In the genomic region with DNA sequence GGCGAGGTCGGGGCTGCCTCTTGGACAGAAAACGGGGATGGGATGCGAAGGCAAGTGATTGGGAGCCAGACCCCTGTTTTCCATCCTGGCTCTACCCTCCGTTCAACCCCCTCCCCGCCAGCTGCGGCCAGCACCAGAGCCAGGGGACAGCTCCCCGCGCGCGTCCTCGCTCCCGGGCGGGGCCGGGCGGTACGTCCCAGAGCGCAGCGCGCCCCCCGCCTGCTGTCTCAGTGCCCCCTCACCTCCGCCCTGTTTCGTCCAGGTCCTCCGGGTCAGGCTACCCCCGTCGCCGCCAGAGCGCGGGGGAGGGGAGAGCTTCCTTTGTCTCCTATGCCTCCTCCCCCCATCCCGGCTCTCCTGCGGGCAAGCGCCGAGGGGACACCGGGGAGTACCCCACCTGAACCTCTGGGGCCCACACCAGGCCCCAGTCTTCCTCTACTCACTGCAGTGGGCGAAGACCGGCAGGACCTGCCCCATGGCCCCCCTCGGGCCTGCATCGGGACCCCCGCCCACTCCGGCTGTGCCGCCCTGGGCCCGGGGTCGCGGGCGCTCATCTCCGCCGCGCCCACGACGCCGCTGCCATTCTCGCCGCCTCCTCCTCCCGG, we compare ENCODE assay signal across 2 cellular contexts.
TF ChIP-seq lines count a peak whose summit lies in the region.

No MANE protein-coding gene starts in this region.

TF ChIP-seq in HEK293, 187 proteins besides CTCF, POLR2A, EP300 and RAD21 (continues in another document):
- TF ChIP-seq ZBTB1 (tag by site-specific recombination; IDR thresholded peaks at IDR 0.05), result no peak
- TF ChIP-seq ZNF23 (tag by site-specific recombination; IDR thresholded peaks at IDR 0.05; ENCODE audit: borderline replicate concordance), result no peak
- TF ChIP-seq PRDM1 (tag by site-specific recombination; IDR thresholded peaks at IDR 0.05), result no peak
- TF ChIP-seq ZNF837 (tag by site-specific recombination; IDR thresholded peaks at IDR 0.05), result no peak
- TF ChIP-seq ZFHX2 (tag by site-specific recombination; conservative IDR thresholded peaks at IDR 0.05), result peak; percentile 73
- no peak for TF ChIP-seq ZNF561 (tag by site-specific recombination; IDR thresholded peaks at IDR 0.05; ENCODE audit: borderline replicate concordance)
- no peak for TF ChIP-seq ZNF677 (tag by site-specific recombination; IDR thresholded peaks at IDR 0.05)
- no peak for TF ChIP-seq ZNF560 (tag by site-specific recombination; IDR thresholded peaks at IDR 0.05; ENCODE audit: borderline replicate concordance)
- TF ChIP-seq ZNF19 (tag by site-specific recombination; IDR thresholded peaks at IDR 0.05; ENCODE audit: low read depth), result no peak
- no peak for TF ChIP-seq HOXA7 (CRISPR knock-in tag; IDR thresholded peaks at IDR 0.05; ENCODE audit: borderline replicate concordance)
- TF ChIP-seq, protein P1, sequence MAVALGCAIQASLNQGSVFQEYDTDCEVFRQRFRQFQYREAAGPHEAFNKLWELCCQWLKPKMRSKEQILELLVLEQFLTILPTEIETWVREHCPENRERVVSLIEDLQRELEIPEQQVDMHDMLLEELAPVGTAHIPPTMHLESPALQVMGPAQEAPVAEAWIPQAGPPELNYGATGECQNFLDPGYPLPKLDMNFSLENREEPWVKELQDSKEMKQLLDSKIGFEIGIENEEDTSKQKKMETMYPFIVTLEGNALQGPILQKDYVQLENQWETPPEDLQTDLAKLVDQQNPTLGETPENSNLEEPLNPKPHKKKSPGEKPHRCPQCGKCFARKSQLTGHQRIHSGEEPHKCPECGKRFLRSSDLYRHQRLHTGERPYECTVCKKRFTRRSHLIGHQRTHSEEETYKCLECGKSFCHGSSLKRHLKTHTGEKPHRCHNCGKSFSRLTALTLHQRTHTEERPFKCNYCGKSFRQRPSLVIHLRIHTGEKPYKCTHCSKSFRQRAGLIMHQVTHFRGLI (tag by site-specific recombination; IDR thresholded peaks at IDR 0.05), result no peak
- peak; percentile 60 for TF ChIP-seq EGR2 (tag by site-specific recombination; IDR thresholded peaks at IDR 0.05; ENCODE audit: low read depth)
- TF ChIP-seq, protein P2, sequence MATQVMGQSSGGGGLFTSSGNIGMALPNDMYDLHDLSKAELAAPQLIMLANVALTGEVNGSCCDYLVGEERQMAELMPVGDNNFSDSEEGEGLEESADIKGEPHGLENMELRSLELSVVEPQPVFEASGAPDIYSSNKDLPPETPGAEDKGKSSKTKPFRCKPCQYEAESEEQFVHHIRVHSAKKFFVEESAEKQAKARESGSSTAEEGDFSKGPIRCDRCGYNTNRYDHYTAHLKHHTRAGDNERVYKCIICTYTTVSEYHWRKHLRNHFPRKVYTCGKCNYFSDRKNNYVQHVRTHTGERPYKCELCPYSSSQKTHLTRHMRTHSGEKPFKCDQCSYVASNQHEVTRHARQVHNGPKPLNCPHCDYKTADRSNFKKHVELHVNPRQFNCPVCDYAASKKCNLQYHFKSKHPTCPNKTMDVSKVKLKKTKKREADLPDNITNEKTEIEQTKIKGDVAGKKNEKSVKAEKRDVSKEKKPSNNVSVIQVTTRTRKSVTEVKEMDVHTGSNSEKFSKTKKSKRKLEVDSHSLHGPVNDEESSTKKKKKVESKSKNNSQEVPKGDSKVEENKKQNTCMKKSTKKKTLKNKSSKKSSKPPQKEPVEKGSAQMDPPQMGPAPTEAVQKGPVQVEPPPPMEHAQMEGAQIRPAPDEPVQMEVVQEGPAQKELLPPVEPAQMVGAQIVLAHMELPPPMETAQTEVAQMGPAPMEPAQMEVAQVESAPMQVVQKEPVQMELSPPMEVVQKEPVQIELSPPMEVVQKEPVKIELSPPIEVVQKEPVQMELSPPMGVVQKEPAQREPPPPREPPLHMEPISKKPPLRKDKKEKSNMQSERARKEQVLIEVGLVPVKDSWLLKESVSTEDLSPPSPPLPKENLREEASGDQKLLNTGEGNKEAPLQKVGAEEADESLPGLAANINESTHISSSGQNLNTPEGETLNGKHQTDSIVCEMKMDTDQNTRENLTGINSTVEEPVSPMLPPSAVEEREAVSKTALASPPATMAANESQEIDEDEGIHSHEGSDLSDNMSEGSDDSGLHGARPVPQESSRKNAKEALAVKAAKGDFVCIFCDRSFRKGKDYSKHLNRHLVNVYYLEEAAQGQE (tag by site-specific recombination; IDR thresholded peaks at IDR 0.05), result peak; percentile 98
- no peak for TF ChIP-seq ZFP37 (tag by site-specific recombination; IDR thresholded peaks at IDR 0.05)
- TF ChIP-seq ZFP41 (tag by site-specific recombination; IDR thresholded peaks at IDR 0.05; ENCODE audit: borderline replicate concordance), result no peak
- TF ChIP-seq ZNF501 (tag by site-specific recombination; IDR thresholded peaks at IDR 0.05), result peak; percentile 32; the same call in 1 of the 2 replicates
- no peak for TF ChIP-seq ZNF202 (tag by site-specific recombination; IDR thresholded peaks at IDR 0.05; ENCODE audit: borderline replicate concordance)
- TF ChIP-seq KLF16 (tag by site-specific recombination; IDR thresholded peaks at IDR 0.05), result peak; percentile 43; the same call in 1 of the 2 replicates
- no peak for TF ChIP-seq ZNF747 (tag by site-specific recombination; IDR thresholded peaks at IDR 0.05)
- no peak for TF ChIP-seq ZNF830 (tag by site-specific recombination; IDR thresholded peaks at IDR 0.05; ENCODE audit: low read depth)
- TF ChIP-seq YY1 (tag by site-specific recombination; IDR thresholded peaks at IDR 0.05), result no peak
- TF ChIP-seq ZNF341 (tag by site-specific recombination; IDR thresholded peaks at IDR 0.05; ENCODE audit: low read depth), result peak; percentile 36; the same call in 1 of the 2 replicates
- TF ChIP-seq ZNF391 (tag by site-specific recombination; IDR thresholded peaks at IDR 0.05; ENCODE audit: borderline replicate concordance, low read depth), result no peak; the same call in 1 of the 2 replicates
- TF ChIP-seq ZNF623 (tag by site-specific recombination; IDR thresholded peaks at IDR 0.05), result no peak
- no peak for TF ChIP-seq ZNF624 (tag by site-specific recombination; IDR thresholded peaks at IDR 0.05)
- no peak for TF ChIP-seq ZNF791 (tag by site-specific recombination; IDR thresholded peaks at IDR 0.05)
- no peak for TF ChIP-seq ZNF658 (tag by site-specific recombination; IDR thresholded peaks at IDR 0.05)
- no peak for TF ChIP-seq ZNF211 (tag by site-specific recombination; IDR thresholded peaks at IDR 0.05; ENCODE audit: low read depth)
- TF ChIP-seq ZNF280C (tag by site-specific recombination; IDR thresholded peaks at IDR 0.05), result no peak

TF ChIP-seq in GM12878, 131 proteins besides CTCF, POLR2A, EP300 and RAD21 (continues in another document):
- no peak for TF ChIP-seq USF2 (IDR thresholded peaks at IDR 0.05; ENCODE audit: borderline replicate concordance, low read depth, low read length)
- TF ChIP-seq BRCA1 (IDR thresholded peaks at IDR 0.05; ENCODE audit: low read depth, low read length), result no peak
- TF ChIP-seq SMARCA5 (IDR thresholded peaks at IDR 0.05), result no peak
- no peak for TF ChIP-seq SP1 (IDR thresholded peaks at IDR 0.05; ENCODE audit: low read depth, low read length)
- TF ChIP-seq PRDM15 (CRISPR knock-in tag; IDR thresholded peaks at IDR 0.05), result no peak
- no peak for TF ChIP-seq ZNF217 (IDR thresholded peaks at IDR 0.05)
- TF ChIP-seq, protein P2 (IDR thresholded peaks at IDR 0.05; ENCODE audit: low read depth, low read length), result peak; percentile 96
- 0 out of 2 replicates have a peak, but pooled peaks have one; percentile 9 for TF ChIP-seq TCF12 (IDR thresholded peaks at IDR 0.05; ENCODE audit: low read depth, low read length)
- TF ChIP-seq MXI1 (IDR thresholded peaks at IDR 0.05; ENCODE audit: low read depth, low read length), result peak; percentile 62; the same call in 1 of the 2 replicates
- TF ChIP-seq ZSCAN29 (IDR thresholded peaks at IDR 0.05), result no peak
- TF ChIP-seq CREM (IDR thresholded peaks at IDR 0.05; ENCODE audit: low read depth), result no peak
- TF ChIP-seq RUNX3 (IDR thresholded peaks at IDR 0.05; ENCODE audit: low read length), result no peak
- no peak for TF ChIP-seq POU2F2 (IDR thresholded peaks at IDR 0.05; ENCODE audit: borderline replicate concordance, low read depth, low read length)
- no peak for TF ChIP-seq SREBF1 (IDR thresholded peaks at IDR 0.05; ENCODE audit: low read length)
- no peak for TF ChIP-seq SMAD1 (IDR thresholded peaks at IDR 0.05; ENCODE audit: low read depth, partially characterized antibody)
- no peak for TF ChIP-seq TAF1 (IDR thresholded peaks at IDR 0.05; ENCODE audit: borderline replicate concordance, low read depth, low read length)
- TF ChIP-seq BMI1 (IDR thresholded peaks at IDR 0.05; ENCODE audit: borderline replicate concordance), result no peak
- no peak for TF ChIP-seq FOXK2 (IDR thresholded peaks at IDR 0.05)
- TF ChIP-seq CHD4 (IDR thresholded peaks at IDR 0.05), result no peak
- TF ChIP-seq, protein P3, sequence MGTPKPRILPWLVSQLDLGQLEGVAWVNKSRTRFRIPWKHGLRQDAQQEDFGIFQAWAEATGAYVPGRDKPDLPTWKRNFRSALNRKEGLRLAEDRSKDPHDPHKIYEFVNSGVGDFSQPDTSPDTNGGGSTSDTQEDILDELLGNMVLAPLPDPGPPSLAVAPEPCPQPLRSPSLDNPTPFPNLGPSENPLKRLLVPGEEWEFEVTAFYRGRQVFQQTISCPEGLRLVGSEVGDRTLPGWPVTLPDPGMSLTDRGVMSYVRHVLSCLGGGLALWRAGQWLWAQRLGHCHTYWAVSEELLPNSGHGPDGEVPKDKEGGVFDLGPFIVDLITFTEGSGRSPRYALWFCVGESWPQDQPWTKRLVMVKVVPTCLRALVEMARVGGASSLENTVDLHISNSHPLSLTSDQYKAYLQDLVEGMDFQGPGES (IDR thresholded peaks at IDR 0.05), result no peak
- TF ChIP-seq CBX5 (IDR thresholded peaks at IDR 0.05; ENCODE audit: low read depth), result no peak
- TF ChIP-seq, protein P4, sequence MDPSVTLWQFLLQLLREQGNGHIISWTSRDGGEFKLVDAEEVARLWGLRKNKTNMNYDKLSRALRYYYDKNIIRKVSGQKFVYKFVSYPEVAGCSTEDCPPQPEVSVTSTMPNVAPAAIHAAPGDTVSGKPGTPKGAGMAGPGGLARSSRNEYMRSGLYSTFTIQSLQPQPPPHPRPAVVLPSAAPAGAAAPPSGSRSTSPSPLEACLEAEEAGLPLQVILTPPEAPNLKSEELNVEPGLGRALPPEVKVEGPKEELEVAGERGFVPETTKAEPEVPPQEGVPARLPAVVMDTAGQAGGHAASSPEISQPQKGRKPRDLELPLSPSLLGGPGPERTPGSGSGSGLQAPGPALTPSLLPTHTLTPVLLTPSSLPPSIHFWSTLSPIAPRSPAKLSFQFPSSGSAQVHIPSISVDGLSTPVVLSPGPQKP (IDR thresholded peaks at IDR 0.05; ENCODE audit: low read depth, low read length), result no peak
- TF ChIP-seq ZNF274 (IDR thresholded peaks at IDR 0.05; ENCODE audit: insufficient read depth, insufficient read length), result no peak
- TF ChIP-seq CREB1 (IDR thresholded peaks at IDR 0.05; ENCODE audit: low read depth), result no peak
- TF ChIP-seq RBBP5 (conservative IDR thresholded peaks at IDR 0.05), result no peak
